In the genomic region with DNA sequence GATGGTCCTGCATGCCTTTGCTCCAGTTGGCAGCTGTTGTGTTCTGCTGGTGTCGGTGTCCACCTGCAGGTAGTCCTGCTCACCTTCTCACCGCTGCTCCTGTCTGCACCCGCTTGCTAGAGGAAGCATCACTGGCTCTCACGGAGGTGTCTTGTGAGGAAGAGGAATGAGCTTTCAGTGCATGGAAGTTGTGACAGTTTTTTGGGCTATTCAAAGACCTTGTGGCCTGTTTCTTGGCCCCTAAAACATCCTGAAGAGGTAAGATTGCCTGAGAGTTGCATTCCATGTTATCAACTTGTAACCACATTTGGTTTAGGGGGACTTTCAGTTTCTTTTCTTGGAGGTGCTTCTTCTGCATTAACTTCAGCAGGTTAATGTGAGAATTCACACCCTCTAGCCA, we compare ENCODE assay signal across 29 cellular contexts.
DNase-seq lines count a peak whose midpoint lies in the region; ATAC-seq, FAIRE-seq and TF ChIP-seq lines count a peak whose summit lies in the region.
"Had no signal": no experiment of that assay in that cellular context is flagged by ENCODE, and none has a peak within 500 bp of the region (broad histone marks: within the 10 kb centered on the region; RNA-seq: fewer than 3 reads in every experiment).

No MANE protein-coding gene starts in this region.

- POLR2A ChIA-PET in GM12878 (lab: Charles Lee), result no interaction called here

- no peaks in the 10 kb centered on the region for H3K79me2 ChIP-seq in DND-41 (ENCODE audit: insufficient read depth, low read length)
- H3K79me2 ChIP-seq in KMS-11 (ENCODE audit: insufficient read depth, low read depth), result no peaks in the 10 kb centered on the region
- H3K79me2 ChIP-seq in GM12878 (ENCODE audit: control insufficient read depth, insufficient read depth, low read length), result no peaks in the 10 kb centered on the region

- FAIRE-seq in GM12878 (lab: Jason Lieb, UNC), result no peak
- FAIRE-seq: D721Med, endothelial cell of umbilical vein had no signal

- TF ChIP-seq RAD21 in GM12878 (IDR thresholded peaks at IDR 0.05; ENCODE audit: insufficient read depth, low read depth, low read length), result no peak

- H3K27ac ChIP-seq in DND-41 (ENCODE audit: low read length) (no peak overlapping the region), KMS-11 (no peak overlapping the region), GM12878 (ENCODE audit: control insufficient read depth, insufficient read depth) (no peak overlapping the region)
- H3K27ac ChIP-seq: dorsolateral prefrontal cortex, GM23248, prostate gland, upper lobe of right lung had no signal

- TF ChIP-seq EP300 in GM12878 (IDR thresholded peaks at IDR 0.05; ENCODE audit: borderline replicate concordance in 1 of 2, control insufficient read depth in 1 of 2, low read depth in 2 of 2, low read length in 2 of 2), result no peak

- H3K36me3 ChIP-seq in DND-41 (ENCODE audit: insufficient read depth, low read length) (no peaks in the 10 kb centered on the region), KMS-11 (ENCODE audit: insufficient read depth) (no peaks in the 10 kb centered on the region), GM12878 (ENCODE audit: control insufficient read depth in 2 of 2, insufficient read depth in 2 of 2, low read length in 1 of 2) (no peaks in the 10 kb centered on the region)
- H3K36me3 ChIP-seq: prostate gland, upper lobe of right lung had no signal

- CTCF ChIA-PET in GM12878 (lab: Yijun Ruan, JAX), result interaction anchor here (0.6 to 1.3 kb wide), 4 partner anchors 10 to 263 kb away, joined by 3 to 5 read pairs (median 3); no protein-coding TSS in a partner anchor

- H3K9me3 ChIP-seq in DND-41 (ENCODE audit: insufficient read depth, low read length, severe bottlenecking) (no peaks in the 10 kb centered on the region), GM12878 (replicated peaks; ENCODE audit: control insufficient read depth, insufficient read depth, low read length) (no peaks in the 10 kb centered on the region)
- H3K9me3 ChIP-seq: prostate gland, upper lobe of right lung had no signal

- ATAC-seq in DND-41 (ENCODE audit: insufficient read depth, low read depth) (no peak), GM12878 (no peak), HG02610 (IDR thresholded peaks at IDR 0.05; ENCODE audit: unreplicated experiment) (no peak)
- ATAC-seq: left colon; sciatic nerve; stimulated activated effector memory CD8-positive, alpha-beta T cell treated with anti-CD3 and anti-CD28 coated beads, Interleukin-12 subunit alpha, Interleukin-12 subunit beta, amount 100 ng/mL, for 72 hours; upper lobe of right lung had no signal

- H4K20me1 ChIP-seq in DND-41 (ENCODE audit: insufficient read depth, low read length) (no peaks in the 10 kb centered on the region), KMS-11 (ENCODE audit: insufficient read depth) (no peaks in the 10 kb centered on the region), GM12878 (ENCODE audit: control insufficient read depth, insufficient read depth) (no peaks in the 10 kb centered on the region; the same call in 1 of the 2 replicates)

- WGBS in GM12878 (ENCODE audit: insufficient coverage, insufficient replicate concordance, low lambda C conversion rate, missing lambda C conversion rate), result 26% methylated on average over 4 of the region's 4 CpGs

- RAD21 ChIA-PET in GM12878 (lab: Charles Lee; ENCODE audit: unreplicated experiment), result no interaction called here

- intact Hi-C loops in GM12878 (cut with micrococcal nuclease; ENCODE audit: unreplicated experiment), result no loop called here

- H2AFZ ChIP-seq in DND-41 (ENCODE audit: low read depth, low read length) (no peak overlapping the region), KMS-11 (ENCODE audit: low read depth) (no peak overlapping the region), GM12878 (ENCODE audit: control insufficient read depth, low read depth, low read length) (no peak overlapping the region)
- H2AFZ ChIP-seq: GM23248 had no signal

- peak; percentile 10 for DNase-seq in DND-41
- peak; percentile 33 for DNase-seq in GM12865 (ENCODE audit: low read depth)
- no peak for DNase-seq in GM12878 (ENCODE audit: low read depth, low spot score)
- DNase-seq in NCI-H2171 treated with DMSO at 0.1 percent for 48 hours (lab: John Stamatoyannopoulos, UW), result no peak
- DNase-seq in SKM-1 treated with dmso at 0.1 percent for 144 hours (lab: John Stamatoyannopoulos, UW; ENCODE audit: unreplicated experiment), result no peak
- DNase-seq: activated CD4-positive, alpha-beta T cell treated with anti-CD3 and anti-CD28 coated beads, Interleukin-2, amount 50 U/mL, for 1 hour; activated gamma-delta T cell; activated T-cell treated with anti-CD3 and anti-CD28 coated beads for 4 hours; cerebellar nuclear complex; GM23248; hypothalamus; immature natural killer cell; KG1; left colon; NCI-H1436; NCI-H2081 treated with DMSO at 0.1 percent for 48 hours; NCI-H345; NCI-H748 treated with DMSO at 0.1 percent for 48 hours; RPMI8226; stimulated activated CD4-positive, alpha-beta T cell treated with anti-CD3 and anti-CD28 coated beads, Interleukin-4, amount 100 ng/mL, for 24 hours; upper lobe of right lung had no signal

- H3K27me3 ChIP-seq in DND-41 (ENCODE audit: insufficient read depth, low read length, poor library complexity) (no peaks in the 10 kb centered on the region), KMS-11 (ENCODE audit: insufficient read depth, low read depth) (no peaks in the 10 kb centered on the region), GM12878 (replicated peaks in 1 of 2; ENCODE audit: control insufficient read depth in 2 of 2, insufficient read depth in 2 of 2, low read length in 1 of 2) (peaks cover 2% of the 10 kb centered on the region in 2 experiments; a peak in 1 of 4 replicates)
- H3K27me3 ChIP-seq: upper lobe of right lung had no signal

- H3K9ac ChIP-seq in DND-41 (ENCODE audit: low read depth, low read length) (no peak overlapping the region), KMS-11 (no peak overlapping the region), GM12878 (ENCODE audit: control insufficient read depth, insufficient read depth, low read length) (no peak overlapping the region)
- H3K9ac ChIP-seq: GM23248 had no signal

- BruUV-seq in GM12878 (replicated peaks; lab: Mats Ljungman, UMichigan), result no TSS peak

- H3K4me2 ChIP-seq in DND-41 (ENCODE audit: insufficient read depth, low read length), result no peak overlapping the region
- H3K4me2 ChIP-seq in KMS-11, result peak overlapping the region; percentile 26; the same call in 1 of the 2 replicates
- H3K4me2 ChIP-seq in GM12878 (ENCODE audit: control insufficient read depth, insufficient read depth), result no peak overlapping the region

- TF ChIP-seq CTCF in DND-41 (IDR thresholded peaks at IDR 0.05; ENCODE audit: borderline replicate concordance, extremely low read depth, low read length, poor library complexity, severe bottlenecking), result no peak
- no peak for TF ChIP-seq CTCF in GM12865 (IDR thresholded peaks at IDR 0.05; ENCODE audit: insufficient read depth, low read depth, low read length, missing control alignments)
- no peak for TF ChIP-seq CTCF in KMS-11 (conservative IDR thresholded peaks at IDR 0.05; ENCODE audit: low read depth, low read length)
- no peak for TF ChIP-seq CTCF in GM12878 (IDR thresholded peaks at IDR 0.05 in 2 of 3, conservative IDR thresholded peaks at IDR 0.05 in 1 of 3; ENCODE audit: control insufficient read depth in 2 of 3, extremely low read depth in 1 of 3, insufficient read depth in 1 of 3, low read depth in 3 of 3, low read length in 3 of 3)

- no peak for TF ChIP-seq POLR2A in GM12878 (IDR thresholded peaks at IDR 0.05; ENCODE audit: low read depth, low read length)

- in situ Hi-C loops in GM12878 (cut with MboI), result no loop called here

- H3K4me1 ChIP-seq in DND-41 (ENCODE audit: insufficient read depth, low read length), result peaks cover 33% of the 10 kb centered on the region
- peaks cover 18% of the 10 kb centered on the region for H3K4me1 ChIP-seq in KMS-11 (ENCODE audit: low read depth, poor library complexity, severe bottlenecking)
- H3K4me1 ChIP-seq in GM12878 (ENCODE audit: control insufficient read depth, insufficient read depth, low read length), result peaks cover 5% of the 10 kb centered on the region
- H3K4me1 ChIP-seq: prostate gland, upper lobe of right lung had no signal

- SMC1A ChIA-PET in GM12878 (lab: Charles Lee; ENCODE audit: uncharacterized antibody, unreplicated experiment), result no interaction called here

- H3K4me3 ChIP-seq in DND-41 (ENCODE audit: low read depth in 1 of 2, low read length in 2 of 2) (no peak overlapping the region), GM12865 (ENCODE audit: low read depth, low read length) (no peak overlapping the region), KMS-11 (IDR thresholded peaks at IDR 0.05; ENCODE audit: insufficient read depth, low read depth, low read length) (no peak overlapping the region), GM12878 (no peak overlapping the region)
- H3K4me3 ChIP-seq: dorsolateral prefrontal cortex, GM23248, prostate gland, upper lobe of right lung had no signal

TF ChIP-seq in GM12878, 131 proteins besides CTCF, POLR2A, EP300 and RAD21:
- TF ChIP-seq, protein P1, sequence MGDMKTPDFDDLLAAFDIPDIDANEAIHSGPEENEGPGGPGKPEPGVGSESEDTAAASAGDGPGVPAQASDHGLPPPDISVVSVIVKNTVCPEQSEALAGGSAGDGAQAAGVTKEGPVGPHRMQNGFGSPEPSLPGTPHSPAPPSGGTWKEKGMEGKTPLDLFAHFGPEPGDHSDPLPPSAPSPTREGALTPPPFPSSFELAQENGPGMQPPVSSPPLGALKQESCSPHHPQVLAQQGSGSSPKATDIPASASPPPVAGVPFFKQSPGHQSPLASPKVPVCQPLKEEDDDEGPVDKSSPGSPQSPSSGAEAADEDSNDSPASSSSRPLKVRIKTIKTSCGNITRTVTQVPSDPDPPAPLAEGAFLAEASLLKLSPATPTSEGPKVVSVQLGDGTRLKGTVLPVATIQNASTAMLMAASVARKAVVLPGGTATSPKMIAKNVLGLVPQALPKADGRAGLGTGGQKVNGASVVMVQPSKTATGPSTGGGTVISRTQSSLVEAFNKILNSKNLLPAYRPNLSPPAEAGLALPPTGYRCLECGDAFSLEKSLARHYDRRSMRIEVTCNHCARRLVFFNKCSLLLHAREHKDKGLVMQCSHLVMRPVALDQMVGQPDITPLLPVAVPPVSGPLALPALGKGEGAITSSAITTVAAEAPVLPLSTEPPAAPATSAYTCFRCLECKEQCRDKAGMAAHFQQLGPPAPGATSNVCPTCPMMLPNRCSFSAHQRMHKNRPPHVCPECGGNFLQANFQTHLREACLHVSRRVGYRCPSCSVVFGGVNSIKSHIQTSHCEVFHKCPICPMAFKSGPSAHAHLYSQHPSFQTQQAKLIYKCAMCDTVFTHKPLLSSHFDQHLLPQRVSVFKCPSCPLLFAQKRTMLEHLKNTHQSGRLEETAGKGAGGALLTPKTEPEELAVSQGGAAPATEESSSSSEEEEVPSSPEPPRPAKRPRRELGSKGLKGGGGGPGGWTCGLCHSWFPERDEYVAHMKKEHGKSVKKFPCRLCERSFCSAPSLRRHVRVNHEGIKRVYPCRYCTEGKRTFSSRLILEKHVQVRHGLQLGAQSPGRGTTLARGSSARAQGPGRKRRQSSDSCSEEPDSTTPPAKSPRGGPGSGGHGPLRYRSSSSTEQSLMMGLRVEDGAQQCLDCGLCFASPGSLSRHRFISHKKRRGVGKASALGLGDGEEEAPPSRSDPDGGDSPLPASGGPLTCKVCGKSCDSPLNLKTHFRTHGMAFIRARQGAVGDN (IDR thresholded peaks at IDR 0.05), result no peak
- TF ChIP-seq PAX5 (IDR thresholded peaks at IDR 0.05; ENCODE audit: borderline replicate concordance, low read depth, low read length) (no peak), RUNX3 (IDR thresholded peaks at IDR 0.05; ENCODE audit: low read length) (peak; percentile 20; the same call in 1 of the 2 replicates)

Comparison
In these comparisons a context has a peak if more than half of its experiments do, and no peak if none do; other contexts are left out.
1. DNase-seq: peak in DND-41 (single experiment) and GM12865 (single experiment); none in GM12878 (single experiment), NCI-H2171 treated with DMSO at 0.1 percent for 48 hours (single experiment) and SKM-1 treated with dmso at 0.1 percent for 144 hours (single experiment).